ENCODE assay signal across 8 cellular contexts in genomic region chr18:23618862-23619387, GRCh38. TPM values are rescaled to one million over a fixed set of nuclear protein-coding genes. Genes with fewer than 3 reads are reported as not detected.
DNase-seq lines count a peak whose midpoint lies in the region; ATAC-seq and TF ChIP-seq lines count a peak whose summit lies in the region.

No MANE protein-coding gene starts in this region.

- peak overlapping the region; percentile 70 for H3K4me3 ChIP-seq in HUES48 (ENCODE audit: low read depth, low read length)
- H3K4me3 ChIP-seq in choroid plexus epithelial cell (ENCODE audit: low read depth, low read length): peak overlapping the region; percentile 57
- H3K4me3 ChIP-seq in mesenchymal stem cell (ENCODE audit: insufficient read depth in 1 of 2, low read depth in 1 of 2, low read length in 2 of 2): peak overlapping the region; percentile 58 to 75
- H3K4me3 ChIP-seq in urinary bladder (ENCODE audit: low read depth, low read length): peak overlapping the region; percentile 17

- no peak overlapping the region for H2AK5ac ChIP-seq in mesenchymal stem cell (ENCODE audit: low read length, severe bottlenecking)

- ATAC-seq in HG02623 (IDR thresholded peaks at IDR 0.05; ENCODE audit: unreplicated experiment) (no peak), GM18873 (IDR thresholded peaks at IDR 0.05; ENCODE audit: low FRiP score, unreplicated experiment) (no peak)

- H2AFZ ChIP-seq in mesenchymal stem cell (ENCODE audit: low read depth, low read length): peak overlapping the region; percentile 54

- H3K9ac ChIP-seq in HUES48 (ENCODE audit: low read depth, low read length): peak overlapping the region; percentile 57
- peak overlapping the region; percentile 81 for H3K9ac ChIP-seq in mesenchymal stem cell (ENCODE audit: low read length)

- no peak overlapping the region for H3K4ac ChIP-seq in mesenchymal stem cell (ENCODE audit: low read depth in 1 of 2, low read length in 2 of 2)

- H3K27ac ChIP-seq in HUES48 (ENCODE audit: low read depth, low read length): peak overlapping the region; percentile 73
- no peak overlapping the region for H3K27ac ChIP-seq in mesenchymal stem cell (ENCODE audit: low read length, poor library complexity, severe bottlenecking)
- no peak overlapping the region for H3K27ac ChIP-seq in urinary bladder (ENCODE audit: low read depth)

- H3K4me2 ChIP-seq in mesenchymal stem cell (ENCODE audit: low read length, poor library complexity, severe bottlenecking): peak overlapping the region; percentile 79

- H3K36me3 ChIP-seq in HUES48 (ENCODE audit: control insufficient read depth, insufficient read depth, low read length): no peaks in the 10 kb centered on the region
- peaks cover 0 to 10% of the 10 kb centered on the region in 2 experiments for H3K36me3 ChIP-seq in mesenchymal stem cell (ENCODE audit: control insufficient read depth in 1 of 2, insufficient read depth in 2 of 2, low read depth in 1 of 2, low read length in 2 of 2)
- H3K36me3 ChIP-seq in urinary bladder (ENCODE audit: insufficient read depth): no peaks in the 10 kb centered on the region

- H3K79me1 ChIP-seq in mesenchymal stem cell (replicated peaks; ENCODE audit: low read length, poor library complexity, severe bottlenecking): no peaks in the 10 kb centered on the region

- peak; percentile 33 for TF ChIP-seq POLR2A in GM18526 (IDR thresholded peaks at IDR 0.05; ENCODE audit: extremely low read depth, insufficient read length)

- no peak overlapping the region for H2BK12ac ChIP-seq in mesenchymal stem cell (ENCODE audit: low read length in 2 of 2)

- peak; percentile 27 for TF ChIP-seq CTCF in choroid plexus epithelial cell (conservative IDR thresholded peaks at IDR 0.05; ENCODE audit: low read depth, low read length)

- no peak overlapping the region for H2BK15ac ChIP-seq in mesenchymal stem cell (ENCODE audit: low read depth, poor library complexity, severe bottlenecking)

- H3K9me3 ChIP-seq in HUES48 (ENCODE audit: control insufficient read depth, insufficient read depth, low read length) (no peaks in the 10 kb centered on the region), mesenchymal stem cell (ENCODE audit: control insufficient read depth, low read length) (no peaks in the 10 kb centered on the region)

- 25% methylated on average over 13 of the region's 18 CpGs for WGBS in mesenchymal stem cell
- 17% methylated on average over 18 of the region's 18 CpGs for WGBS in urinary bladder

- H4K8ac ChIP-seq in mesenchymal stem cell (ENCODE audit: low read length): peak overlapping the region; percentile 15

- no peak for DNase-seq in choroid plexus epithelial cell (ENCODE audit: low read depth)
- no peak for DNase-seq in mesenchymal stem cell
- no peak for DNase-seq in T1000 (lab: John Stamatoyannopoulos, UW)

- no peak overlapping the region for H3K23ac ChIP-seq in mesenchymal stem cell (ENCODE audit: low read length in 2 of 2)

- peak overlapping the region in 1 of 2 experiments; percentile 42 for H3K18ac ChIP-seq in mesenchymal stem cell (ENCODE audit: low read depth in 1 of 2, low read length in 2 of 2)

- H3K27me3 ChIP-seq in HUES48 (ENCODE audit: control insufficient read depth, insufficient read depth, low read length): peaks cover 33% of the 10 kb centered on the region
- H3K27me3 ChIP-seq in mesenchymal stem cell (ENCODE audit: control insufficient read depth in 1 of 2, insufficient read depth in 1 of 2, low read length in 2 of 2): no peaks in the 10 kb centered on the region

- H3K4me1 ChIP-seq in HUES48 (ENCODE audit: control insufficient read depth, insufficient read depth, low read length) (peaks cover 11% of the 10 kb centered on the region), mesenchymal stem cell (ENCODE audit: control insufficient read depth, insufficient read depth, low read depth, low read length) (peaks cover 23% of the 10 kb centered on the region), urinary bladder (ENCODE audit: insufficient read depth) (no peaks in the 10 kb centered on the region)

- H2BK5ac ChIP-seq in mesenchymal stem cell (ENCODE audit: low read depth, low read length, poor library complexity, severe bottlenecking): no peak overlapping the region

- no peak overlapping the region for H3K14ac ChIP-seq in mesenchymal stem cell (ENCODE audit: low read length in 2 of 2)

- no peak overlapping the region for H4K91ac ChIP-seq in mesenchymal stem cell (ENCODE audit: low read length)

- H2BK120ac ChIP-seq in mesenchymal stem cell (ENCODE audit: low read depth, low read length): no peak overlapping the region

RNA-seq across cellular contexts. Expression of gene NPC1, which starts 32.6 kb away (rescaled TPM):
- 65.6 TPM for polyA plus RNA-seq in mesenchymal stem cell (2013, experiment 1 of 2)
- 62.1 TPM for polyA plus RNA-seq in mesenchymal stem cell (2013, experiment 2 of 2)
- 30.5 TPM for total RNA-seq in urinary bladder
- polyA plus RNA-seq in urinary bladder: 29.8 TPM

RNA-seq across cellular contexts. Expression of gene ANKRD29, which starts 43.8 kb away (rescaled TPM):
- 0.11 TPM for polyA plus RNA-seq in mesenchymal stem cell (2013, experiment 1 of 2)
- polyA plus RNA-seq in mesenchymal stem cell (2013, experiment 2 of 2): 0.07 TPM
- total RNA-seq in urinary bladder: 11.7 TPM
- polyA plus RNA-seq in urinary bladder: 13.6 TPM

Comparison
In these comparisons a context has a peak if more than half of its experiments do, and no peak if none do; other contexts are left out.
1. H3K4me3 ChIP-seq: peak in every context shown above with its lines; median percentile 70 in HUES48; 66 in mesenchymal stem cell; 57 in choroid plexus epithelial cell; 17 in urinary bladder.